16 cellular contexts compared by ENCODE assay signal in genomic region chr1:155695107-155695506, GRCh38. TPM values are rescaled to one million over a fixed set of nuclear protein-coding genes. Genes with fewer than 3 reads are reported as not detected.
DNase-seq lines count a peak whose midpoint lies in the region; ATAC-seq and TF ChIP-seq lines count a peak whose summit lies in the region.
"Had no signal": no experiment of that assay in that cellular context is flagged by ENCODE, and none has a peak within 500 bp of the region (broad histone marks: within the 10 kb centered on the region; RNA-seq: fewer than 3 reads in every experiment).

No MANE protein-coding gene starts in this region.

- peak overlapping the region; percentile 26 for H3K4me3 ChIP-seq in fibroblast of the aortic adventitia (ENCODE audit: low read depth, low read length)
- H3K4me3 ChIP-seq in retinal pigment epithelial cell (ENCODE audit: low read length) = no peak overlapping the region
- H3K4me3 ChIP-seq: cardiac muscle cell, mucosa of descending colon had no signal

- peaks cover 21% of the 10 kb centered on the region for H3K36me3 Mint-ChIP-seq in activated naive CD4-positive, alpha-beta T cell treated with anti-CD3 and anti-CD28 coated beads, Interleukin-2, amount 50 U/mL, for 24 hours
- H3K36me3 Mint-ChIP-seq in activated T-helper 17 cell treated with anti-CD3 and anti-CD28 coated beads, Interleukin-2, amount 50 U/mL, for 72 hours (ENCODE audit: low read depth) = peaks cover 71% of the 10 kb centered on the region

- TF ChIP-seq CTCF in fibroblast of the aortic adventitia (IDR thresholded peaks at IDR 0.05; ENCODE audit: insufficient read depth, low read length) (no peak), retinal pigment epithelial cell (conservative IDR thresholded peaks at IDR 0.05; ENCODE audit: low read depth, low read length) (no peak)

- no peak overlapping the region for H3K27ac Mint-ChIP-seq in activated naive CD4-positive, alpha-beta T cell treated with anti-CD3 and anti-CD28 coated beads, Interleukin-2, amount 50 U/mL, for 24 hours
- H3K27ac Mint-ChIP-seq in activated T-helper 17 cell treated with anti-CD3 and anti-CD28 coated beads, Interleukin-2, amount 50 U/mL, for 72 hours = peak overlapping the region; percentile 62

- H3K27me3 Mint-ChIP-seq in activated naive CD4-positive, alpha-beta T cell treated with anti-CD3 and anti-CD28 coated beads, Interleukin-2, amount 50 U/mL, for 24 hours = no peaks in the 10 kb centered on the region
- H3K27me3 Mint-ChIP-seq in activated T-helper 17 cell treated with anti-CD3 and anti-CD28 coated beads, Interleukin-2, amount 50 U/mL, for 72 hours = no peaks in the 10 kb centered on the region

- peaks cover 86% of the 10 kb centered on the region for H3K4me1 Mint-ChIP-seq in activated naive CD4-positive, alpha-beta T cell treated with anti-CD3 and anti-CD28 coated beads, Interleukin-2, amount 50 U/mL, for 24 hours
- peaks cover 28% of the 10 kb centered on the region for H3K4me1 Mint-ChIP-seq in activated T-helper 17 cell treated with anti-CD3 and anti-CD28 coated beads, Interleukin-2, amount 50 U/mL, for 72 hours

- H3K9me3 Mint-ChIP-seq in activated naive CD4-positive, alpha-beta T cell treated with anti-CD3 and anti-CD28 coated beads, Interleukin-2, amount 50 U/mL, for 24 hours = no peaks in the 10 kb centered on the region
- no peaks in the 10 kb centered on the region for H3K9me3 Mint-ChIP-seq in activated T-helper 17 cell treated with anti-CD3 and anti-CD28 coated beads, Interleukin-2, amount 50 U/mL, for 72 hours
- H3K9me3 Mint-ChIP-seq: activated naive CD4-positive, alpha-beta T cell treated with anti-CD3 and anti-CD28 coated beads, Interleukin-2, amount 50 U/mL, for 72 hours had no signal

- ATAC-seq in activated T-helper 17 cell treated with anti-CD3 and anti-CD28 coated beads, Interleukin-2, amount 50 U/mL, for 72 hours (replicated peaks) = no peak
- ATAC-seq in HG03354 (IDR thresholded peaks at IDR 0.05; ENCODE audit: poor library complexity, severe bottlenecking, unreplicated experiment) = no peak
- ATAC-seq: activated naive CD4-positive, alpha-beta T cell treated with anti-CD3 and anti-CD28 coated beads, Interleukin-2, amount 50 U/mL, for 72 hours; mucosa of descending colon; sciatic nerve had no signal

- no peak for DNase-seq in activated naive CD4-positive, alpha-beta T cell (lab: John Stamatoyannopoulos, UW)
- DNase-seq in fibroblast of the aortic adventitia (ENCODE audit: low read depth) (peak; percentile 40), retinal pigment epithelial cell (ENCODE audit: low read depth) (peak; percentile 50), GOT3 (lab: John Stamatoyannopoulos, UW) (no peak), GM19240 (ENCODE audit: insufficient read length, low spot score) (no peak)
- DNase-seq: Kasumi-1; mucosa of descending colon; NCI-H510A; stimulated activated CD4-positive, alpha-beta T cell treated with anti-CD3 and anti-CD28 coated beads, Interleukin-1b, Interleukin-23, amount 100 ng/mL, for 48 hours; T1000 had no signal

- peak overlapping the region; percentile 49 for H3K4me3 Mint-ChIP-seq in activated naive CD4-positive, alpha-beta T cell treated with anti-CD3 and anti-CD28 coated beads, Interleukin-2, amount 50 U/mL, for 24 hours
- H3K4me3 Mint-ChIP-seq in activated T-helper 17 cell treated with anti-CD3 and anti-CD28 coated beads, Interleukin-2, amount 50 U/mL, for 72 hours = peak overlapping the region; percentile 83

RNA-seq across cellular contexts. Expression of gene DAP3, which starts 6.2 kb away (rescaled TPM):
- 100 to 1,000 TPM; 106 to 165 TPM for total RNA-seq in activated T-helper 17 cell treated with anti-CD3 and anti-CD28 coated beads, Interleukin-2, amount 50 U/mL, for 72 hours
- total RNA-seq in fibroblast of the aortic adventitia (ENCODE audit: low replicate concordance) = 73.7 and 129 TPM in 2 replicates

RNA-seq across cellular contexts. Expression of gene YY1AP1, which starts 6.5 kb away (rescaled TPM):
- total RNA-seq in activated T-helper 17 cell treated with anti-CD3 and anti-CD28 coated beads, Interleukin-2, amount 50 U/mL, for 72 hours = 10 to 100 TPM; 69.5 to 75.7 TPM
- 25.7 and 54.6 TPM in 2 replicates for total RNA-seq in fibroblast of the aortic adventitia (ENCODE audit: low replicate concordance)

Comparison
In these comparisons a context has a peak if more than half of its experiments do, and no peak if none do; other contexts are left out.
1. DNase-seq: peak in fibroblast of the aortic adventitia (single experiment) and retinal pigment epithelial cell (single experiment); none in activated naive CD4-positive, alpha-beta T cell (0 of 4), GOT3 (single experiment) and GM19240 (single experiment).